In genomic region chr4:17884511-17884910, GRCh38 we compare ENCODE assay signal across 25 cellular contexts.
A peak's percentile ranks its signal among the peaks of the same experiment; 100 is the strongest.
DNase-seq lines count a peak whose midpoint lies in the region; ATAC-seq, FAIRE-seq and TF ChIP-seq lines count a peak whose summit lies in the region.
"Had no signal": no experiment of that assay in that cellular context is flagged by ENCODE, and none has a peak within 500 bp of the region (broad histone marks: within the 10 kb centered on the region; RNA-seq: fewer than 3 reads in every experiment).

No MANE protein-coding gene starts in this region.

- H2BK15ac ChIP-seq in IMR-90 (ENCODE audit: low read depth, low read length): no peak overlapping the region

- FAIRE-seq in HepG2 (lab: Jason Lieb, UNC) (no peak), small intestine (lab: Jason Lieb, UNC) (no peak)
- FAIRE-seq: A204.1, GM12878, GM12892, GM18507 had no signal

- H3K56ac ChIP-seq in IMR-90 (ENCODE audit: extremely low read depth, insufficient read depth, low read length): no peak overlapping the region

- H3K4me1 ChIP-seq in HepG2 (ENCODE audit: insufficient read depth, low read length) (no peaks in the 10 kb centered on the region), right lobe of liver (no peaks in the 10 kb centered on the region), IMR-90 (ENCODE audit: control insufficient read depth, insufficient read depth, low read length) (peaks cover 6% of the 10 kb centered on the region), small intestine (ENCODE audit: control insufficient read depth in 2 of 2, insufficient read depth in 1 of 2, low read depth in 1 of 2, low read length in 1 of 2) (no peaks in the 10 kb centered on the region), esophagus squamous epithelium (no peaks in the 10 kb centered on the region)
- H3K4me1 ChIP-seq: BE2C, BLaER1 had no signal

- DNase-seq in HepG2 (ENCODE audit: low spot score) (no peak), right lobe of liver (no peak), IMR-90 (no peak), nephron progenitor cell (no peak), small intestine (no peak), esophagus squamous epithelium (lab: John Stamatoyannopoulos, UW) (no peak)
- DNase-seq: 8988T; BE2C; C1 segment of cervical spinal cord; CD4-positive, CD25-positive, alpha-beta regulatory T cell; CD8-positive, alpha-beta memory T cell; COR-L47; DMS 273 treated with DMSO at 0.1 percent for 48 hours; DMS153; DMS53; DMS79; DND-41; GDM1 had no signal

- H3K23ac ChIP-seq in IMR-90 (ENCODE audit: low read depth, low read length): no peak overlapping the region

- intact Hi-C loops in HepG2 (cut with micrococcal nuclease; ENCODE audit: unreplicated experiment) (no loop called here), right lobe of liver (cut with DNase I) (no loop called here), IMR-90 (cut with micrococcal nuclease) (no loop called here), esophagus squamous epithelium (cut with DNase I) (no loop called here)

- no peak overlapping the region for H3K9ac ChIP-seq in HepG2 (ENCODE audit: insufficient read depth, low read depth, low read length)
- no peak overlapping the region for H3K9ac ChIP-seq in IMR-90 (ENCODE audit: low read depth, low read length)
- H3K9ac ChIP-seq: BLaER1 had no signal

- POLR2A ChIA-PET in HepG2 (lab: Yijun Ruan, JAX): no interaction called here
- POLR2A ChIA-PET in IMR-90 (lab: Charles Lee; ENCODE audit: unreplicated experiment): no interaction called here

- H4K20me1 ChIP-seq in HepG2 (ENCODE audit: insufficient read depth, low read length): no peaks in the 10 kb centered on the region
- H4K20me1 ChIP-seq in IMR-90 (ENCODE audit: insufficient read depth, low read length): no peaks in the 10 kb centered on the region
- H4K20me1 ChIP-seq: BLaER1 had no signal

- TF ChIP-seq EP300 in HepG2 (IDR thresholded peaks at IDR 0.05; ENCODE audit: low read depth in 2 of 2, low read length in 2 of 2) (no peak), HepG2 (CRISPR knock-in tag; IDR thresholded peaks at IDR 0.05; ENCODE audit: borderline replicate concordance) (no peak)

- no peak overlapping the region for H3K14ac ChIP-seq in IMR-90 (replicated peaks; ENCODE audit: low read depth, low read length)

- H3K4me2 ChIP-seq in HepG2 (ENCODE audit: low read depth, low read length): no peak overlapping the region
- peak overlapping the region; percentile 56 for H3K4me2 ChIP-seq in IMR-90 (ENCODE audit: low read depth, low read length)
- H3K4me2 ChIP-seq: BLaER1 had no signal

- H3K9me1 ChIP-seq in IMR-90 (ENCODE audit: insufficient read depth, low read length): peaks cover 3% of the 10 kb centered on the region; the same call in 1 of the 2 replicates

- H4K8ac ChIP-seq in IMR-90 (ENCODE audit: low read depth in 2 of 2, low read length in 2 of 2): no peak overlapping the region; a peak in 1 of 4 replicates

- H3K4me1 Mint-ChIP-seq in nephron progenitor cell: peaks cover 6% of the 10 kb centered on the region
- H3K4me1 Mint-ChIP-seq: CD14-positive monocyte; CD4-positive, alpha-beta memory T cell; CD4-positive, CD25-positive, alpha-beta regulatory T cell; CD8-positive, alpha-beta memory T cell had no signal

- H3K4ac ChIP-seq in IMR-90 (ENCODE audit: low read depth, low read length): no peak overlapping the region

- H3K36me3 Mint-ChIP-seq in nephron progenitor cell (ENCODE audit: low read depth): peaks cover 12% of the 10 kb centered on the region

- no peak overlapping the region for H4K91ac ChIP-seq in IMR-90 (ENCODE audit: insufficient read depth, low read depth, low read length)

- H3K18ac ChIP-seq in IMR-90 (ENCODE audit: low read depth, low read length): peak overlapping the region; percentile 80

- no peaks in the 10 kb centered on the region for H3K27me3 Mint-ChIP-seq in nephron progenitor cell (ENCODE audit: low read depth, poor library complexity)
- H3K27me3 Mint-ChIP-seq: CD4-positive, alpha-beta memory T cell; CD4-positive, CD25-positive, alpha-beta regulatory T cell; CD8-positive, alpha-beta memory T cell had no signal

- TF ChIP-seq CTCF in HepG2 (CRISPR knock-in tag; IDR thresholded peaks at IDR 0.05) (no peak), right lobe of liver (IDR thresholded peaks at IDR 0.05) (no peak), IMR-90 (conservative IDR thresholded peaks at IDR 0.05; ENCODE audit: low read depth, low read length) (no peak), nephron progenitor cell (IDR thresholded peaks at IDR 0.05) (no peak), esophagus squamous epithelium (IDR thresholded peaks at IDR 0.05) (no peak)

- dilution Hi-C loops in IMR-90 (cut with HindIII; ENCODE audit: low sequenced_read_pairs, unreplicated experiment): no loop called here

- H3K79me2 ChIP-seq in HepG2 (ENCODE audit: insufficient read depth, low read length): no peaks in the 10 kb centered on the region

- no peak for TF ChIP-seq POLR2A in HepG2 (IDR thresholded peaks at IDR 0.05; ENCODE audit: insufficient read depth in 1 of 2, low read depth in 2 of 2, low read length in 2 of 2)
- TF ChIP-seq POLR2A in right lobe of liver (IDR thresholded peaks at IDR 0.05): no peak
- TF ChIP-seq POLR2A in IMR-90 (IDR thresholded peaks at IDR 0.05; ENCODE audit: low read depth, low read length): no peak
- no peak for TF ChIP-seq POLR2A in esophagus squamous epithelium (IDR thresholded peaks at IDR 0.05)

- H3K9me3 Mint-ChIP-seq in nephron progenitor cell: no peaks in the 10 kb centered on the region
- H3K9me3 Mint-ChIP-seq: CD14-positive monocyte; CD4-positive, alpha-beta memory T cell; CD8-positive, alpha-beta memory T cell had no signal

- no peak overlapping the region for H2BK20ac ChIP-seq in IMR-90 (ENCODE audit: low read depth, low read length)

- H3K4me3 ChIP-seq in HepG2 (replicated peaks in 1 of 3; ENCODE audit: insufficient read depth in 1 of 3, low read depth in 2 of 3, low read length in 3 of 3) (no peak overlapping the region), right lobe of liver (no peak overlapping the region), IMR-90 (ENCODE audit: insufficient read depth, low read depth, low read length) (no peak overlapping the region), small intestine (ENCODE audit: low read depth in 1 of 2, low read length in 2 of 2) (no peak overlapping the region), esophagus squamous epithelium (no peak overlapping the region)
- H3K4me3 ChIP-seq: BLaER1, GM12878 had no signal

- H3K27me3 ChIP-seq in HepG2 (ENCODE audit: control insufficient read depth in 1 of 2, insufficient read depth in 2 of 2, low read length in 2 of 2) (no peaks in the 10 kb centered on the region), right lobe of liver (no peaks in the 10 kb centered on the region), IMR-90 (ENCODE audit: control insufficient read depth, insufficient read depth, low read length) (no peaks in the 10 kb centered on the region), small intestine (ENCODE audit: control insufficient read depth in 2 of 2, insufficient read depth in 2 of 2, low read length in 2 of 2) (no peaks in the 10 kb centered on the region), esophagus squamous epithelium (no peaks in the 10 kb centered on the region)
- H3K27me3 ChIP-seq: BE2C, BLaER1 had no signal

- 73% methylated on average over 2 of the region's 2 CpGs for WGBS in HepG2 (ENCODE audit: low lambda C conversion rate)
- WGBS in right lobe of liver (ENCODE audit: insufficient coverage, low coverage, low lambda C conversion rate, missing lambda C conversion rate): 92% methylated on average over 1 of the region's 2 CpGs
- no CpG with 5 or more reads among the region's 2 CpGs for WGBS in IMR-90 (ENCODE audit: extremely low coverage in 2 of 2, insufficient read length in 1 of 2), 2 experiments
- 89 to 91% (median 90%) methylated on average over 2 of the region's 2 CpGs for WGBS in small intestine, 3 donors
- WGBS in esophagus squamous epithelium, 2 donors: 86 to 97% methylated on average over 2 of the region's 2 CpGs

- CTCF ChIA-PET in HepG2 (lab: Yijun Ruan, JAX; ENCODE audit: low intra/inter-chr PET ratio, low total read pairs) (no interaction called here), IMR-90 (lab: Yijun Ruan, JAX) (interaction anchor here (0.7 to 1.3 kb wide), 3 partner anchors 50 to 71 kb away, joined by 3 read pairs; no protein-coding TSS in a partner anchor)

- TF ChIP-seq RAD21 in HepG2 (CRISPR knock-in tag; IDR thresholded peaks at IDR 0.05): no peak
- TF ChIP-seq RAD21 in IMR-90 (IDR thresholded peaks at IDR 0.05; ENCODE audit: low read length): no peak

- in situ Hi-C loops in HepG2 (cut with HindIII; ENCODE audit: extremely low pct_ligation_motif_present, low pct_unique_long_range_greater_than_20kb): no loop called here
- in situ Hi-C loops in IMR-90 (cut with MboI; ENCODE audit: low sequenced_read_pairs): no loop called here

- no peak overlapping the region for H4K5ac ChIP-seq in IMR-90 (ENCODE audit: low read depth, low read length)

- H3K36me3 ChIP-seq in HepG2 (replicated peaks in 1 of 2; ENCODE audit: control insufficient read depth in 1 of 2, insufficient read depth in 2 of 2, low read length in 2 of 2): no peaks in the 10 kb centered on the region; a peak in 1 of 5 replicates
- peaks cover 0 to 6% (median 0%) of the 10 kb centered on the region in 4 donors for H3K36me3 ChIP-seq in right lobe of liver
- no peaks in the 10 kb centered on the region for H3K36me3 ChIP-seq in IMR-90 (ENCODE audit: control insufficient read depth, insufficient read depth, low read length)
- H3K36me3 ChIP-seq in small intestine (ENCODE audit: control insufficient read depth in 2 of 2, insufficient read depth in 2 of 2, low read length in 2 of 2): peaks cover 0 to 9% of the 10 kb centered on the region in 2 donors
- H3K36me3 ChIP-seq in esophagus squamous epithelium: peaks cover 0 to 17% (median 0%) of the 10 kb centered on the region in 3 donors

- H3K27ac Mint-ChIP-seq in nephron progenitor cell: peak overlapping the region; percentile 40
- H3K27ac Mint-ChIP-seq: CD14-positive monocyte; CD4-positive, alpha-beta memory T cell; CD4-positive, CD25-positive, alpha-beta regulatory T cell; CD8-positive, alpha-beta memory T cell had no signal

- H2AFZ ChIP-seq in HepG2 (ENCODE audit: low read length) (no peak overlapping the region), IMR-90 (replicated peaks; ENCODE audit: low read length, poor library complexity) (no peak overlapping the region)

- H3K9me3 ChIP-seq in HepG2 (ENCODE audit: low read length) (no peaks in the 10 kb centered on the region), right lobe of liver (no peaks in the 10 kb centered on the region), IMR-90 (ENCODE audit: control insufficient read depth, insufficient read depth, low read length) (no peaks in the 10 kb centered on the region), small intestine (ENCODE audit: control insufficient read depth, low read depth) (no peaks in the 10 kb centered on the region), esophagus squamous epithelium (no peaks in the 10 kb centered on the region)
- H3K9me3 ChIP-seq: BE2C, BLaER1 had no signal

- H2BK120ac ChIP-seq in IMR-90 (ENCODE audit: low read depth, low read length): no peak overlapping the region

- BruUV-seq in HepG2 (replicated peaks; lab: Mats Ljungman, UMichigan) (no TSS peak), IMR-90 (replicated peaks; lab: Mats Ljungman, UMichigan) (no TSS peak)

- H2BK5ac ChIP-seq in IMR-90 (ENCODE audit: low read depth, low read length, poor library complexity, severe bottlenecking): peak overlapping the region; percentile 51

- H2AK9ac ChIP-seq in IMR-90 (replicated peaks; ENCODE audit: low read depth, low read length, poor library complexity): no peak overlapping the region

- ATAC-seq in HepG2: no peak
- ATAC-seq in right lobe of liver: no peak
- ATAC-seq in IMR-90 (ENCODE audit: low read depth): no peak; the same call in 1 of the 2 replicates
- ATAC-seq: GM12878 had no signal

- H2AK5ac ChIP-seq in IMR-90 (ENCODE audit: low read depth, low read length): no peak overlapping the region

- no peak overlapping the region for H3K4me3 Mint-ChIP-seq in nephron progenitor cell
- H3K4me3 Mint-ChIP-seq: CD14-positive monocyte; CD4-positive, alpha-beta memory T cell; CD4-positive, CD25-positive, alpha-beta regulatory T cell; CD8-positive, alpha-beta memory T cell had no signal

- H3K27ac ChIP-seq in HepG2 (ENCODE audit: extremely low read length, insufficient read depth, low read length): no peak overlapping the region
- H3K27ac ChIP-seq in right lobe of liver: no peak overlapping the region
- H3K27ac ChIP-seq in IMR-90 (ENCODE audit: insufficient read depth, low read length): peak overlapping the region; percentile 40; the same call in 1 of the 2 replicates
- H3K27ac ChIP-seq in small intestine (ENCODE audit: low read depth in 1 of 2, low read length in 1 of 2): no peak overlapping the region
- no peak overlapping the region for H3K27ac ChIP-seq in esophagus squamous epithelium
- H3K27ac ChIP-seq: BLaER1 had no signal

- no peaks in the 10 kb centered on the region; a peak in 1 of 4 replicates for H3K79me1 ChIP-seq in IMR-90 (ENCODE audit: low read depth in 1 of 2, low read length in 2 of 2)
